In genomic region chr15:88348579-88349255, GRCh38 we compare ENCODE assay signal across 1 cellular context.
TF ChIP-seq lines count a peak whose summit lies in the region.

No MANE protein-coding gene starts in this region.

TF ChIP-seq in A549, 52 proteins besides CTCF, POLR2A, EP300 and RAD21:
- TF ChIP-seq HDAC2 (IDR thresholded peaks at IDR 0.05) (no peak), MAFK (IDR thresholded peaks at IDR 0.05; ENCODE audit: partially characterized antibody) (no peak), ZNF302 (CRISPR knock-in tag; IDR thresholded peaks at IDR 0.05) (no peak), ZFP36 (IDR thresholded peaks at IDR 0.05; ENCODE audit: borderline replicate concordance, partially characterized antibody) (no peak), POLR2AphosphoS2 (conservative IDR thresholded peaks at IDR 0.05; ENCODE audit: low read length) (no peak), FOXS1 (CRISPR knock-in tag; IDR thresholded peaks at IDR 0.05) (no peak), JUN (IDR thresholded peaks at IDR 0.05) (no peak), NPAS2 (CRISPR knock-in tag; IDR thresholded peaks at IDR 0.05; ENCODE audit: borderline replicate concordance) (no peak)
